2 cellular contexts compared by ENCODE assay signal in genomic region chr1:119160435-119160834, GRCh38.
TF ChIP-seq lines count a peak whose summit lies in the region.

No MANE protein-coding gene starts in this region.

TF ChIP-seq in endothelial cell of umbilical vein, 7 proteins besides CTCF, POLR2A, EP300 and RAD21:
- no peak for TF ChIP-seq FOS (IDR thresholded peaks at IDR 0.05; ENCODE audit: borderline replicate concordance, insufficient read depth, low read length)
- TF ChIP-seq EZH2 (IDR thresholded peaks at IDR 0.05; ENCODE audit: borderline replicate concordance, low read depth, low read length, severe bottlenecking): no peak
- no peak for TF ChIP-seq JUN (IDR thresholded peaks at IDR 0.05; ENCODE audit: borderline replicate concordance, insufficient read depth, insufficient read length, low read depth)
- no peak for TF ChIP-seq MYC (IDR thresholded peaks at IDR 0.05; ENCODE audit: low read depth, low read length)
- no peak for TF ChIP-seq MAX (IDR thresholded peaks at IDR 0.05; ENCODE audit: insufficient read depth, insufficient read length)
- no peak for TF ChIP-seq POLR2AphosphoS5 (IDR thresholded peaks at IDR 0.05; ENCODE audit: insufficient read depth, low read depth, low read length)
- no peak for TF ChIP-seq GATA2 (IDR thresholded peaks at IDR 0.05; ENCODE audit: insufficient read depth, insufficient read length, low read depth, low read length)

TF ChIP-seq in SK-N-SH, 30 proteins besides CTCF, POLR2A, EP300 and RAD21:
- TF ChIP-seq TAF1 (IDR thresholded peaks at IDR 0.05; ENCODE audit: borderline replicate concordance, low read depth, low read length) (no peak), SIN3A (IDR thresholded peaks at IDR 0.05; ENCODE audit: borderline replicate concordance, low read depth, low read length) (no peak), TEAD4 (IDR thresholded peaks at IDR 0.05; ENCODE audit: borderline replicate concordance, insufficient read depth) (no peak), FOXM1 (IDR thresholded peaks at IDR 0.05; ENCODE audit: low read depth) (no peak), TCF12 (IDR thresholded peaks at IDR 0.05) (no peak), RCOR1 (IDR thresholded peaks at IDR 0.05; ENCODE audit: low read length) (no peak), POLR2AphosphoS5 (IDR thresholded peaks at IDR 0.05; ENCODE audit: low read depth, low read length) (no peak), USF1 (IDR thresholded peaks at IDR 0.05; ENCODE audit: borderline replicate concordance, low read depth) (no peak), RFX5 (IDR thresholded peaks at IDR 0.05; ENCODE audit: low read length) (no peak), GATA2 (CRISPR knock-in tag; IDR thresholded peaks at IDR 0.05) (no peak), ELF1 (IDR thresholded peaks at IDR 0.05) (no peak), RXRA (IDR thresholded peaks at IDR 0.05; ENCODE audit: borderline replicate concordance, low read depth) (no peak), JUND (IDR thresholded peaks at IDR 0.05) (no peak), EZH2phosphoT487 (IDR thresholded peaks at IDR 0.05; ENCODE audit: borderline replicate concordance, low read depth) (no peak), MXI1 (IDR thresholded peaks at IDR 0.05; ENCODE audit: low read depth, low read length) (no peak), MAX (IDR thresholded peaks at IDR 0.05; ENCODE audit: low read depth) (no peak), MEF2A (IDR thresholded peaks at IDR 0.05; ENCODE audit: borderline replicate concordance, low read depth) (no peak), NRF1 (IDR thresholded peaks at IDR 0.05; ENCODE audit: low read depth, low read length) (no peak)
- TF ChIP-seq, protein P1, sequence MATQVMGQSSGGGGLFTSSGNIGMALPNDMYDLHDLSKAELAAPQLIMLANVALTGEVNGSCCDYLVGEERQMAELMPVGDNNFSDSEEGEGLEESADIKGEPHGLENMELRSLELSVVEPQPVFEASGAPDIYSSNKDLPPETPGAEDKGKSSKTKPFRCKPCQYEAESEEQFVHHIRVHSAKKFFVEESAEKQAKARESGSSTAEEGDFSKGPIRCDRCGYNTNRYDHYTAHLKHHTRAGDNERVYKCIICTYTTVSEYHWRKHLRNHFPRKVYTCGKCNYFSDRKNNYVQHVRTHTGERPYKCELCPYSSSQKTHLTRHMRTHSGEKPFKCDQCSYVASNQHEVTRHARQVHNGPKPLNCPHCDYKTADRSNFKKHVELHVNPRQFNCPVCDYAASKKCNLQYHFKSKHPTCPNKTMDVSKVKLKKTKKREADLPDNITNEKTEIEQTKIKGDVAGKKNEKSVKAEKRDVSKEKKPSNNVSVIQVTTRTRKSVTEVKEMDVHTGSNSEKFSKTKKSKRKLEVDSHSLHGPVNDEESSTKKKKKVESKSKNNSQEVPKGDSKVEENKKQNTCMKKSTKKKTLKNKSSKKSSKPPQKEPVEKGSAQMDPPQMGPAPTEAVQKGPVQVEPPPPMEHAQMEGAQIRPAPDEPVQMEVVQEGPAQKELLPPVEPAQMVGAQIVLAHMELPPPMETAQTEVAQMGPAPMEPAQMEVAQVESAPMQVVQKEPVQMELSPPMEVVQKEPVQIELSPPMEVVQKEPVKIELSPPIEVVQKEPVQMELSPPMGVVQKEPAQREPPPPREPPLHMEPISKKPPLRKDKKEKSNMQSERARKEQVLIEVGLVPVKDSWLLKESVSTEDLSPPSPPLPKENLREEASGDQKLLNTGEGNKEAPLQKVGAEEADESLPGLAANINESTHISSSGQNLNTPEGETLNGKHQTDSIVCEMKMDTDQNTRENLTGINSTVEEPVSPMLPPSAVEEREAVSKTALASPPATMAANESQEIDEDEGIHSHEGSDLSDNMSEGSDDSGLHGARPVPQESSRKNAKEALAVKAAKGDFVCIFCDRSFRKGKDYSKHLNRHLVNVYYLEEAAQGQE (IDR thresholded peaks at IDR 0.05; ENCODE audit: low read depth, low read length): no peak
